1 cellular context compared by ENCODE assay signal in genomic region chr17:1626333-1626732, GRCh38.
TF ChIP-seq lines count a peak whose summit lies in the region.

No MANE protein-coding gene starts in this region.

TF ChIP-seq in endothelial cell of umbilical vein, 7 proteins besides CTCF, POLR2A, EP300 and RAD21:
- TF ChIP-seq EZH2 (IDR thresholded peaks at IDR 0.05; ENCODE audit: borderline replicate concordance, low read depth, low read length, severe bottlenecking) (no peak), POLR2AphosphoS5 (IDR thresholded peaks at IDR 0.05; ENCODE audit: insufficient read depth, low read depth, low read length) (no peak), FOS (IDR thresholded peaks at IDR 0.05; ENCODE audit: borderline replicate concordance, insufficient read depth, low read length) (no peak), GATA2 (IDR thresholded peaks at IDR 0.05; ENCODE audit: insufficient read depth, insufficient read length, low read depth, low read length) (no peak), MYC (IDR thresholded peaks at IDR 0.05; ENCODE audit: low read depth, low read length) (no peak), JUN (IDR thresholded peaks at IDR 0.05; ENCODE audit: borderline replicate concordance, insufficient read depth, insufficient read length, low read depth) (no peak), MAX (IDR thresholded peaks at IDR 0.05; ENCODE audit: insufficient read depth, insufficient read length) (no peak)
TF ChIP-seq in endothelial cell of umbilical vein: peak in this region for 0.
